1 cellular context compared by ENCODE assay signal in the genomic region with DNA sequence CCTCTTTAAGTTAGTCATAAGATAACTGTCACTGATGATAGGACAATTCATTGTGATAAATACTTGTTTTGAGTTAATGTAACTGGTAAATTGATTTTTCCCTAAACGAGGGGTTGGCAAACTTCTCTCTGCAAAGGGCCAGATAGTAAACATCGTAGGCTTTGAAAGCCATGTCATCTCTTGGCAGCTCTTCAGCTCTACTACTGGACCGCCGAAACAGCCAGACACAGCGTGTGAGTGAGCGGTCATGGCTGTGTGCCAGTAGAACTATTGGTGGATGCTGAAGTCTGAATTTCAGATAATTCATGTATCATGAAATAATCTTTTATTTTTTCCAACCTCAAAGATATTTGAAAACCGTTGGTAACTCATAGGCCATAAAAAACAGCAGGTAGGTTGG.
TF ChIP-seq lines count a peak whose summit lies in the region.

No MANE protein-coding gene starts in this region.

TF ChIP-seq in GM23338, 12 proteins besides CTCF, POLR2A, EP300 and RAD21 (continued from another document):
- no peak for TF ChIP-seq ZNF462 (CRISPR knock-in tag; IDR thresholded peaks at IDR 0.05)
- TF ChIP-seq NANOG (IDR thresholded peaks at IDR 0.05; ENCODE audit: borderline replicate concordance) = no peak
- no peak for TF ChIP-seq ZNF114 (CRISPR knock-in tag; IDR thresholded peaks at IDR 0.05)
- no peak for TF ChIP-seq POLR2AphosphoS5 (IDR thresholded peaks at IDR 0.05; ENCODE audit: low read depth)
- TF ChIP-seq EZH2 (IDR thresholded peaks at IDR 0.05; ENCODE audit: low read depth, unreplicated experiment) = no peak
- TF ChIP-seq, protein P1, sequence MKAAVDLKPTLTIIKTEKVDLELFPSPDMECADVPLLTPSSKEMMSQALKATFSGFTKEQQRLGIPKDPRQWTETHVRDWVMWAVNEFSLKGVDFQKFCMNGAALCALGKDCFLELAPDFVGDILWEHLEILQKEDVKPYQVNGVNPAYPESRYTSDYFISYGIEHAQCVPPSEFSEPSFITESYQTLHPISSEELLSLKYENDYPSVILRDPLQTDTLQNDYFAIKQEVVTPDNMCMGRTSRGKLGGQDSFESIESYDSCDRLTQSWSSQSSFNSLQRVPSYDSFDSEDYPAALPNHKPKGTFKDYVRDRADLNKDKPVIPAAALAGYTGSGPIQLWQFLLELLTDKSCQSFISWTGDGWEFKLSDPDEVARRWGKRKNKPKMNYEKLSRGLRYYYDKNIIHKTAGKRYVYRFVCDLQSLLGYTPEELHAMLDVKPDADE (IDR thresholded peaks at IDR 0.05) = no peak
- no peak for TF ChIP-seq CREB1 (CRISPR knock-in tag; IDR thresholded peaks at IDR 0.05; ENCODE audit: low read depth)
TF ChIP-seq in GM23338: peak in this region for 0.
